ENCODE assay signal across 28 cellular contexts in the genomic region with DNA sequence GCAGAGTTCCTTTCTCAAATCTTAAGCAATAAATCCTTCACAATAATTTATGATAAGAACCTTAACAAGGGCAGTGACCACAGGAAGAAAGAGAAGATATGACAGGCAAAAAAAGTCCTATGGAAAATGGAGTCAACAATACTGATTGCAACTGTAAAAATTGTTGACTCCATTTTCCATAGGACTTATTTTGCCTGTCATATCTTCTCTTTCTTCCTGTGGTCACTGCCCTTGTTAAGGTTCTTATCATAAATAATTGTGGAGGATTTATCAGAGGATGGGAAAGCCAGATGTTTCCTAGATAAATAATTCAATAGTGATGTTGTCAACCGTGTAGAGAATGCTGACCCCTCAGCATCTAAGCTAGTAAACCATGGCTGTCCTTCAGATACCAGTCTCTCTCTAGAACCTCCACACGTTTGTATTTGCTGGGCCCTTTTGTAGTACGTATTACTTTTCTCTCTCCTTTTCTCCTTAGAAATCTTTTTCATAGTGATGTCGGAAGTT.
"Had no signal": no experiment of that assay in that cellular context is flagged by ENCODE, and none has a peak within 500 bp of the region (broad histone marks: within the 10 kb centered on the region; RNA-seq: fewer than 3 reads in every experiment).

No MANE protein-coding gene starts in this region.

- H3K36me3 ChIP-seq: ascending aorta, cardiac muscle cell, colonic mucosa, esophagus squamous epithelium, left ventricle myocardium inferior, neutrophil, ovary, sigmoid colon, transverse colon had no signal

- H3K9me3 ChIP-seq: ascending aorta, colonic mucosa, esophagus squamous epithelium, left ventricle myocardium inferior, neutrophil, ovary, sigmoid colon, transverse colon had no signal

- H3K27ac ChIP-seq: ascending aorta, cardiac muscle cell, colonic mucosa, epithelial cell of prostate, esophagus squamous epithelium, left ventricle myocardium inferior, neutrophil, ovary, sigmoid colon, transverse colon, VCaP had no signal

- H3K4me3 Mint-ChIP-seq: activated naive CD8-positive, alpha-beta T cell; brain; naive B cell; nephron progenitor cell had no signal

- H3K4me3 ChIP-seq: ascending aorta, cardiac muscle cell, colonic mucosa, esophagus squamous epithelium, left ventricle myocardium inferior, lung, ovary, sigmoid colon, transverse colon had no signal

- H3K9me3 Mint-ChIP-seq: naive B cell, nephron progenitor cell had no signal

- H3K27me3 Mint-ChIP-seq: naive B cell had no signal

- H3K4me1 ChIP-seq: ascending aorta, colonic mucosa, esophagus squamous epithelium, sigmoid colon, transverse colon had no signal

- H3K27me3 ChIP-seq: ascending aorta, cardiac muscle cell, colonic mucosa, esophagus squamous epithelium, neutrophil, ovary, sigmoid colon, transverse colon had no signal

- H3K27ac Mint-ChIP-seq: activated naive CD8-positive, alpha-beta T cell; brain; nephron progenitor cell; progenitor cell of endocrine pancreas had no signal

- DNase-seq: activated CD4-positive, alpha-beta T cell treated with anti-CD3 and anti-CD28 coated beads for 4 hours; activated CD4-positive, alpha-beta T cell treated with anti-CD3 and anti-CD28 coated beads, Interleukin-2, amount 50 U/mL, for 4 hours; activated effector memory CD4-positive, alpha-beta T cell treated with Interleukin-2 at 50 U/mL for 16 hours; activated naive CD4-positive, alpha-beta T cell treated with Interleukin-2 at 50 U/mL for 16 hours; activated T-cell treated with anti-CD3 and anti-CD28 coated beads for 4 hours; cerebellar nuclear complex; colonic mucosa; esophagus squamous epithelium; left ventricle myocardium inferior; naive B cell; nephron progenitor cell; ovary; retina; sigmoid colon; small intestine; stimulated activated CD4-positive, alpha-beta T cell treated with anti-CD3 and anti-CD28 coated beads, Interleukin-15, amount 100 ng/mL, for 24 hours; stimulated activated CD4-positive, alpha-beta T cell treated with anti-CD3 and anti-CD28 coated beads, Interleukin-2, amount 100 ng/mL, for 24 hours; T-helper 2 cell; transverse colon had no signal

- H3K36me3 Mint-ChIP-seq: activated naive CD8-positive, alpha-beta T cell; brain; naive B cell had no signal
